In the genomic region with DNA sequence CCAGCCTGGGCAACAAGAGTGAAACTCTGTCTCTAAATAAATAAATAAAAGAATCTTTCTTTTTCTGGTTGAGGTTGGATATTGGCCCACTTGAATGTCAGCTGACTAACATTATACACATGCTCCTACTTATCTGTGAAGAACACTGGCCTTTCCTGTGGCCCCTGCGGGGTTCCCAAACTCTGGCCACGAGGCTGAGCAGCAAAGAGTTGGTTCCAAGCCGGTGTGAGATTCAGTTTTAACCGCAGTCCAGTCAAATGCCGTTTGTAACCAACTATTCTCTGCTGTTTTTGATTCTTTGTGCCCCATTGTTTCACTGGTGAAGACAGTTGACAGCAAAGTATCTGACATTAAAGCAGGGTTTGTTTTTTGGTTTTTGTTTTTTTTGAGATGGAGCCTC, we compare ENCODE assay signal across 23 cellular contexts. TPM values are rescaled to one million over a fixed set of nuclear protein-coding genes. Genes with fewer than 3 reads are reported as not detected.
"Had no signal": no experiment of that assay in that cellular context is flagged by ENCODE, and none has a peak within 500 bp of the region (broad histone marks: within the 10 kb centered on the region; RNA-seq: fewer than 3 reads in every experiment).

No MANE protein-coding gene starts in this region.

- H3K27me3 ChIP-seq: foreskin keratinocyte, hepatocyte, left lung, sigmoid colon, thyroid gland had no signal

- H3K27ac ChIP-seq: foreskin keratinocyte, hepatocyte, left lung, neural progenitor cell, sigmoid colon, thyroid gland had no signal

- DNase-seq: activated CD4-positive, alpha-beta memory T cell treated with anti-CD3 and anti-CD28 coated beads for 36 hours; activated CD4-positive, alpha-beta T cell treated with anti-CD3 and anti-CD28 coated beads for 48 hours; activated effector memory CD4-positive, alpha-beta T cell treated with Interleukin-2 at 50 U/mL for 16 hours; activated naive CD4-positive, alpha-beta T cell treated with anti-CD3 and anti-CD28 coated beads for 36 hours; activated naive CD8-positive, alpha-beta T cell treated with anti-CD3 and anti-CD28 coated beads, Interleukin-2, amount 10 ng/mL, durations not matched to agents 7 days and 5 days; activated T-cell treated with anti-CD3 and anti-CD28 coated beads, Interleukin-2, amount 50 U/mL, for 72 hours; amniotic stem cell; cerebellar nuclear complex; foreskin keratinocyte; immature natural killer cell; kidney glomerular epithelial cell; left lung; naive thymus-derived CD8-positive, alpha-beta T cell; sigmoid colon; stimulated activated CD4-positive, alpha-beta T cell treated with anti-CD3 and anti-CD28 coated beads, Interleukin-4, amount 100 ng/mL, for 1 hour; substantia nigra; thyroid gland had no signal

- H3K4me3 Mint-ChIP-seq: activated CD4-positive, alpha-beta memory T cell treated with anti-CD3 and anti-CD28 coated beads for 36 hours; activated naive CD4-positive, alpha-beta T cell treated with anti-CD3 and anti-CD28 coated beads for 36 hours; activated naive CD8-positive, alpha-beta T cell treated with anti-CD3 and anti-CD28 coated beads, Interleukin-2, amount 10 ng/mL, durations not matched to agents 7 days and 5 days; activated T-cell treated with anti-CD3 and anti-CD28 coated beads, Interleukin-2, amount 50 U/mL, for 72 hours; immature natural killer cell; mesothelial cell of epicardium; naive thymus-derived CD8-positive, alpha-beta T cell; neural progenitor cell; stimulated activated naive CD8-positive, alpha-beta T cell treated with anti-CD3 and anti-CD28 coated beads, Interleukin-15, Interleukin-2, amounts not matched to agents 100 ng/mL and 50 ng/mL, for 24 hours; T-helper 2 cell treated with Interferon-gamma antibody and Interleukin-4, amounts not matched to agents 5 μg/mL and 100 μg/mL, for 36 hours had no signal

- H3K27ac Mint-ChIP-seq: activated CD4-positive, alpha-beta memory T cell treated with anti-CD3 and anti-CD28 coated beads for 36 hours; activated naive CD4-positive, alpha-beta T cell treated with anti-CD3 and anti-CD28 coated beads for 36 hours; activated naive CD8-positive, alpha-beta T cell treated with anti-CD3 and anti-CD28 coated beads, Interleukin-2, amount 10 ng/mL, durations not matched to agents 7 days and 5 days; activated T-cell treated with anti-CD3 and anti-CD28 coated beads, Interleukin-2, amount 50 U/mL, for 72 hours; immature natural killer cell; mesothelial cell of epicardium; naive thymus-derived CD8-positive, alpha-beta T cell; neural progenitor cell; stimulated activated naive CD8-positive, alpha-beta T cell treated with anti-CD3 and anti-CD28 coated beads, Interleukin-15, Interleukin-2, amounts not matched to agents 100 ng/mL and 50 ng/mL, for 24 hours; T-helper 2 cell treated with Interferon-gamma antibody and Interleukin-4, amounts not matched to agents 5 μg/mL and 100 μg/mL, for 36 hours had no signal

- H3K4me3 ChIP-seq: hepatocyte, left lung, neural progenitor cell, sigmoid colon, smooth muscle cell, thyroid gland had no signal

- H3K27me3 Mint-ChIP-seq: activated CD4-positive, alpha-beta memory T cell treated with anti-CD3 and anti-CD28 coated beads for 36 hours; activated naive CD8-positive, alpha-beta T cell treated with anti-CD3 and anti-CD28 coated beads, Interleukin-2, amount 10 ng/mL, durations not matched to agents 7 days and 5 days; naive thymus-derived CD8-positive, alpha-beta T cell; stimulated activated naive CD8-positive, alpha-beta T cell treated with anti-CD3 and anti-CD28 coated beads, Interleukin-15, Interleukin-2, amounts not matched to agents 100 ng/mL and 50 ng/mL, for 24 hours had no signal

- H3K36me3 ChIP-seq: left lung, neural progenitor cell, sigmoid colon, thyroid gland had no signal

- H3K36me3 Mint-ChIP-seq: activated CD4-positive, alpha-beta memory T cell treated with anti-CD3 and anti-CD28 coated beads for 36 hours; activated naive CD8-positive, alpha-beta T cell treated with anti-CD3 and anti-CD28 coated beads, Interleukin-2, amount 10 ng/mL, durations not matched to agents 7 days and 5 days; mesothelial cell of epicardium; naive thymus-derived CD8-positive, alpha-beta T cell had no signal

- ATAC-seq: activated T-cell treated with anti-CD3 and anti-CD28 coated beads, Interleukin-2, amount 50 U/mL, for 72 hours; foreskin keratinocyte; left lung; naive thymus-derived CD8-positive, alpha-beta T cell had no signal

- H3K9me3 ChIP-seq: left lung, sigmoid colon, thyroid gland had no signal

- H3K9me3 Mint-ChIP-seq: activated CD4-positive, alpha-beta memory T cell treated with anti-CD3 and anti-CD28 coated beads for 36 hours; activated naive CD4-positive, alpha-beta T cell treated with anti-CD3 and anti-CD28 coated beads for 36 hours; activated naive CD8-positive, alpha-beta T cell treated with anti-CD3 and anti-CD28 coated beads, Interleukin-2, amount 10 ng/mL, durations not matched to agents 7 days and 5 days; activated T-cell treated with anti-CD3 and anti-CD28 coated beads, Interleukin-2, amount 50 U/mL, for 72 hours; immature natural killer cell; mesothelial cell of epicardium; naive thymus-derived CD8-positive, alpha-beta T cell; neural progenitor cell; stimulated activated naive CD8-positive, alpha-beta T cell treated with anti-CD3 and anti-CD28 coated beads, Interleukin-15, Interleukin-2, amounts not matched to agents 100 ng/mL and 50 ng/mL, for 24 hours; T-helper 2 cell treated with Interferon-gamma antibody and Interleukin-4, amounts not matched to agents 5 μg/mL and 100 μg/mL, for 36 hours had no signal

RNA-seq across cellular contexts. Expression of gene ETV4, which starts 11.2 kb away (rescaled TPM):
- total RNA-seq: naive thymus-derived CD8-positive, alpha-beta T cell had no signal
